ENCODE assay signal across 14 cellular contexts in genomic region chr6:157513619-157514485, GRCh38.
"Had no signal": no experiment of that assay in that cellular context is flagged by ENCODE, and none has a peak within 500 bp of the region (broad histone marks: within the 10 kb centered on the region; RNA-seq: fewer than 3 reads in every experiment).

No MANE protein-coding gene starts in this region.

- H3K27me3 Mint-ChIP-seq: activated B cell treated with CpG ODN at 0.5 μM for 24 hours; activated CD8-positive, alpha-beta T cell treated with anti-CD3 and anti-CD28 coated beads for 36 hours; stimulated activated naive CD8-positive, alpha-beta T cell treated with anti-CD3 and anti-CD28 coated beads, Interleukin-15, Interleukin-2, amounts not matched to agents 100 ng/mL and 50 ng/mL, for 24 hours; type B pancreatic cell had no signal

- H3K9me3 Mint-ChIP-seq: activated B cell treated with CpG ODN at 0.5 μM for 24 hours; activated CD8-positive, alpha-beta T cell treated with anti-CD3 and anti-CD28 coated beads for 36 hours; activated naive CD4-positive, alpha-beta T cell treated with anti-CD3 and anti-CD28 coated beads, Interleukin-2, amount 10 ng/mL, durations not matched to agents 7 days and 5 days; activated T-cell treated with anti-CD3 and anti-CD28 coated beads, Interleukin-2, amount 50 U/mL, for 4 hours; natural killer cell; stimulated activated naive CD8-positive, alpha-beta T cell treated with anti-CD3 and anti-CD28 coated beads, Interleukin-15, Interleukin-2, amounts not matched to agents 100 ng/mL and 50 ng/mL, for 24 hours; type B pancreatic cell had no signal

- H3K27ac ChIP-seq: ascending aorta had no signal

- FAIRE-seq: TTC549 had no signal

- H3K27ac Mint-ChIP-seq: activated B cell treated with CpG ODN at 0.5 μM for 24 hours; activated CD8-positive, alpha-beta T cell treated with anti-CD3 and anti-CD28 coated beads for 36 hours; activated naive CD4-positive, alpha-beta T cell treated with anti-CD3 and anti-CD28 coated beads, Interleukin-2, amount 10 ng/mL, durations not matched to agents 7 days and 5 days; T-helper 2 cell treated with Interferon-gamma antibody and Interleukin-4, amounts not matched to agents 5 μg/mL and 100 μg/mL, for 36 hours had no signal

- H3K36me3 ChIP-seq: ascending aorta had no signal

- DNase-seq: activated B cell treated with CpG ODN at 0.5 μM for 24 hours; activated CD4-positive, alpha-beta T cell treated with anti-CD3 and anti-CD28 coated beads for 48 hours; activated CD8-positive, alpha-beta T cell treated with anti-CD3 and anti-CD28 coated beads for 36 hours; activated naive CD4-positive, alpha-beta T cell treated with anti-CD3 and anti-CD28 coated beads, Interleukin-2, amount 10 ng/mL, durations not matched to agents 7 days and 5 days; activated T-cell treated with anti-CD3 and anti-CD28 coated beads, Interleukin-2, amount 50 U/mL, for 4 hours; effector CD4-positive, alpha-beta T cell; natural killer cell had no signal

- H3K27me3 ChIP-seq: ascending aorta had no signal

- H3K36me3 Mint-ChIP-seq: natural killer cell had no signal

- H3K9me3 ChIP-seq: ascending aorta had no signal

- ATAC-seq: activated CD8-positive, alpha-beta T cell treated with anti-CD3 and anti-CD28 coated beads for 36 hours; activated T-cell treated with anti-CD3 and anti-CD28 coated beads, Interleukin-2, amount 50 U/mL, for 4 hours; esophagus mucosa; natural killer cell had no signal

- H3K4me3 ChIP-seq: ascending aorta, coronary artery had no signal

- H3K4me1 ChIP-seq: ascending aorta had no signal

- H3K4me3 Mint-ChIP-seq: activated B cell treated with CpG ODN at 0.5 μM for 24 hours; activated CD8-positive, alpha-beta T cell treated with anti-CD3 and anti-CD28 coated beads for 36 hours; activated naive CD4-positive, alpha-beta T cell treated with anti-CD3 and anti-CD28 coated beads, Interleukin-2, amount 10 ng/mL, durations not matched to agents 7 days and 5 days; activated T-cell treated with anti-CD3 and anti-CD28 coated beads, Interleukin-2, amount 50 U/mL, for 4 hours; natural killer cell; stimulated activated naive CD8-positive, alpha-beta T cell treated with anti-CD3 and anti-CD28 coated beads, Interleukin-15, Interleukin-2, amounts not matched to agents 100 ng/mL and 50 ng/mL, for 24 hours; T-helper 2 cell treated with Interferon-gamma antibody and Interleukin-4, amounts not matched to agents 5 μg/mL and 100 μg/mL, for 36 hours; type B pancreatic cell had no signal
